Comparison of ENCODE assay signal across 8 cellular contexts in genomic region chr5:73497537-73498056, GRCh38. TPM values are rescaled to one million over a fixed set of nuclear protein-coding genes. Genes with fewer than 3 reads are reported as not detected.
DNase-seq lines count a peak whose midpoint lies in the region; ATAC-seq and TF ChIP-seq lines count a peak whose summit lies in the region.

No MANE protein-coding gene starts in this region.

- peaks cover 26% of the 10 kb centered on the region for H3K36me3 Mint-ChIP-seq in T-helper 1 cell treated with Interleukin-12 subunit alpha and Interleukin-12 subunit beta and Interleukin-4 antibody, amounts not matched to agents 30 μg/mL and 1 μg/mL, for 36 hours (ENCODE audit: low read depth)
- H3K36me3 Mint-ChIP-seq in WTC11 = peaks cover 33% of the 10 kb centered on the region

- no peaks in the 10 kb centered on the region for H3K27me3 ChIP-seq in right cardiac atrium (ENCODE audit: control insufficient read depth, insufficient read depth)
- H3K27me3 ChIP-seq in smooth muscle cell (ENCODE audit: low read depth) = no peaks in the 10 kb centered on the region

- peak overlapping the region; percentile 97 for H3K9ac ChIP-seq in smooth muscle cell (ENCODE audit: low read depth)

- H3K9me3 Mint-ChIP-seq in T-helper 1 cell treated with Interleukin-12 subunit alpha and Interleukin-12 subunit beta and Interleukin-4 antibody, amounts not matched to agents 30 μg/mL and 1 μg/mL, for 36 hours = no peaks in the 10 kb centered on the region
- no peaks in the 10 kb centered on the region for H3K9me3 Mint-ChIP-seq in WTC11

- DNase-seq in T-helper 1 cell (no peak), WTC11 (ENCODE audit: low spot score) (no peak), right cardiac atrium (no peak), smooth muscle cell (lab: John Stamatoyannopoulos, UW; ENCODE audit: unreplicated experiment) (no peak), NCI-H510A treated with DMSO at 0.1 percent for 48 hours (lab: John Stamatoyannopoulos, UW) (no peak), COLO668 (lab: John Stamatoyannopoulos, UW; ENCODE audit: unreplicated experiment) (no peak), MV-4-11 (lab: John Stamatoyannopoulos, UW) (no peak)

- H3K4me1 ChIP-seq in right cardiac atrium (ENCODE audit: control insufficient read depth, insufficient read depth, low read length) (peaks cover 4% of the 10 kb centered on the region), smooth muscle cell (ENCODE audit: low read depth) (peaks cover 34% of the 10 kb centered on the region)

- peaks cover 20% of the 10 kb centered on the region for H3F3A ChIP-seq in smooth muscle cell (ENCODE audit: low read depth)

- H3K27me3 Mint-ChIP-seq in T-helper 1 cell treated with Interleukin-12 subunit alpha and Interleukin-12 subunit beta and Interleukin-4 antibody, amounts not matched to agents 30 μg/mL and 1 μg/mL, for 36 hours (ENCODE audit: low read depth) = peaks cover 14% of the 10 kb centered on the region
- no peaks in the 10 kb centered on the region for H3K27me3 Mint-ChIP-seq in WTC11 (ENCODE audit: low read depth)

- H3K9me3 ChIP-seq in right cardiac atrium (ENCODE audit: control insufficient read depth, low read length) (no peaks in the 10 kb centered on the region), smooth muscle cell (replicated peaks; ENCODE audit: low read depth) (no peaks in the 10 kb centered on the region)

- peak overlapping the region; percentile 85 for H2AFZ ChIP-seq in smooth muscle cell (ENCODE audit: low read depth)

- POLR2A ChIA-PET in WTC11 (lab: Charles Lee) = interaction anchor here (0.6 to 2.8 kb wide), 2 partner anchors 10 to 251 kb away, joined by 3 to 21 read pairs; no protein-coding TSS in a partner anchor

- intact Hi-C loops in right cardiac atrium (cut with DNase I) = no loop called here

- H3K79me2 ChIP-seq in smooth muscle cell (ENCODE audit: low read depth) = peaks cover 44% of the 10 kb centered on the region

- TF ChIP-seq CTCF in WTC11 (IDR thresholded peaks at IDR 0.05) (no peak), smooth muscle cell (IDR thresholded peaks at IDR 0.05; ENCODE audit: borderline replicate concordance, insufficient read depth, poor library complexity, severe bottlenecking) (no peak)

- H3K4me1 Mint-ChIP-seq in T-helper 1 cell treated with Interleukin-12 subunit alpha and Interleukin-12 subunit beta and Interleukin-4 antibody, amounts not matched to agents 30 μg/mL and 1 μg/mL, for 36 hours (ENCODE audit: low read depth) = peaks cover 24% of the 10 kb centered on the region
- peaks cover 50% of the 10 kb centered on the region for H3K4me1 Mint-ChIP-seq in WTC11

- peaks cover 5% of the 10 kb centered on the region for H3K36me3 ChIP-seq in smooth muscle cell (ENCODE audit: low read depth)

- CTCF ChIA-PET in WTC11 (lab: Charles Lee) = interaction anchor here (0.9 to 1.9 kb wide), 5 partner anchors 10 to 46 kb away, joined by 4 to 13 read pairs (median 8); no protein-coding TSS in a partner anchor

- H3K4me2 ChIP-seq in smooth muscle cell = peak overlapping the region; percentile 91

- H4K20me1 ChIP-seq in smooth muscle cell (ENCODE audit: low read depth) = peaks cover 35% of the 10 kb centered on the region

- peak overlapping the region; percentile 97 for H3K4me3 Mint-ChIP-seq in T-helper 1 cell treated with Interleukin-12 subunit alpha and Interleukin-12 subunit beta and Interleukin-4 antibody, amounts not matched to agents 30 μg/mL and 1 μg/mL, for 36 hours
- peak overlapping the region; percentile 91 for H3K4me3 Mint-ChIP-seq in WTC11

- 38% methylated on average over 15 of the region's 15 CpGs for WGBS in right cardiac atrium
- 27% methylated on average over 15 of the region's 15 CpGs for WGBS in smooth muscle cell (ENCODE audit: low lambda C conversion rate)

- ATAC-seq in WTC11 (0 out of 2 replicates have a peak, but pooled peaks have one; percentile 3), right cardiac atrium (no peak)

- H3K27ac ChIP-seq in right cardiac atrium (ENCODE audit: low read length) (peak overlapping the region; percentile 72), smooth muscle cell (ENCODE audit: low read depth) (peak overlapping the region; percentile 92)

- peak overlapping the region; percentile 99 for H3K27ac Mint-ChIP-seq in T-helper 1 cell treated with Interleukin-12 subunit alpha and Interleukin-12 subunit beta and Interleukin-4 antibody, amounts not matched to agents 30 μg/mL and 1 μg/mL, for 36 hours
- peak overlapping the region; percentile 89 for H3K27ac Mint-ChIP-seq in WTC11

- H3K4me3 ChIP-seq in right cardiac atrium (ENCODE audit: low read length) (peak overlapping the region; percentile 71), smooth muscle cell (peak overlapping the region; percentile 71)

TF ChIP-seq in WTC11, 78 proteins besides CTCF, POLR2A, EP300 and RAD21:
- TF ChIP-seq SMAD3 (CRISPR knock-in tag; IDR thresholded peaks at IDR 0.05; ENCODE audit: borderline replicate concordance) (no peak), GRHL2 (CRISPR knock-in tag; IDR thresholded peaks at IDR 0.05; ENCODE audit: insufficient replicate concordance, severe bottlenecking) (no peak), ZNF416 (CRISPR knock-in tag; IDR thresholded peaks at IDR 0.05) (no peak), ZNF423 (CRISPR knock-in tag; IDR thresholded peaks at IDR 0.05) (no peak), EMX1 (CRISPR knock-in tag; IDR thresholded peaks at IDR 0.05) (no peak), HMGA2 (CRISPR knock-in tag; IDR thresholded peaks at IDR 0.05) (no peak), ATF1 (CRISPR knock-in tag; IDR thresholded peaks at IDR 0.05) (no peak), NFATC4 (CRISPR knock-in tag; IDR thresholded peaks at IDR 0.05) (no peak), ZNF121 (CRISPR knock-in tag; IDR thresholded peaks at IDR 0.05) (no peak), ZNF532 (CRISPR knock-in tag; IDR thresholded peaks at IDR 0.05; ENCODE audit: borderline replicate concordance) (no peak), KAT7 (CRISPR knock-in tag; IDR thresholded peaks at IDR 0.05; ENCODE audit: borderline replicate concordance) (no peak), NFYB (CRISPR knock-in tag; conservative IDR thresholded peaks at IDR 0.05; ENCODE audit: low read depth) (no peak), ZMAT4 (CRISPR knock-in tag; IDR thresholded peaks at IDR 0.05) (no peak)
- TF ChIP-seq, protein P1, sequence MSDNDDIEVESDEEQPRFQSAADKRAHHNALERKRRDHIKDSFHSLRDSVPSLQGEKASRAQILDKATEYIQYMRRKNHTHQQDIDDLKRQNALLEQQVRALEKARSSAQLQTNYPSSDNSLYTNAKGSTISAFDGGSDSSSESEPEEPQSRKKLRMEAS (CRISPR knock-in tag; IDR thresholded peaks at IDR 0.05) = no peak

RNA-seq across cellular contexts. Expression of gene BTF3, which starts 0.6 kb away (rescaled TPM):
- total RNA-seq in WTC11 (2021) (736 to 764 TPM (median 736 TPM) in 3 replicates), right cardiac atrium (100 to 1,000 TPM; 380 to 468 (median 414) TPM), smooth muscle cell (433 and 546 TPM in 2 replicates)
- polyA plus RNA-seq in right cardiac atrium (530 TPM), smooth muscle cell (409 and 460 TPM in 2 replicates)

RNA-seq across cellular contexts. Expression of gene FOXD1, which starts 49.0 kb away (rescaled TPM):
- 7.0 to 10.3 TPM (median 7.9 TPM) in 3 replicates for total RNA-seq in WTC11 (2021)
- total RNA-seq in right cardiac atrium = not detected
- 0.14 TPM for polyA plus RNA-seq in right cardiac atrium
- 9.0 and 10.0 TPM in 2 replicates for total RNA-seq in smooth muscle cell
- polyA plus RNA-seq in smooth muscle cell = 13.8 and 14.3 TPM in 2 replicates
